9 cellular contexts compared by ENCODE assay signal in the genomic region with DNA sequence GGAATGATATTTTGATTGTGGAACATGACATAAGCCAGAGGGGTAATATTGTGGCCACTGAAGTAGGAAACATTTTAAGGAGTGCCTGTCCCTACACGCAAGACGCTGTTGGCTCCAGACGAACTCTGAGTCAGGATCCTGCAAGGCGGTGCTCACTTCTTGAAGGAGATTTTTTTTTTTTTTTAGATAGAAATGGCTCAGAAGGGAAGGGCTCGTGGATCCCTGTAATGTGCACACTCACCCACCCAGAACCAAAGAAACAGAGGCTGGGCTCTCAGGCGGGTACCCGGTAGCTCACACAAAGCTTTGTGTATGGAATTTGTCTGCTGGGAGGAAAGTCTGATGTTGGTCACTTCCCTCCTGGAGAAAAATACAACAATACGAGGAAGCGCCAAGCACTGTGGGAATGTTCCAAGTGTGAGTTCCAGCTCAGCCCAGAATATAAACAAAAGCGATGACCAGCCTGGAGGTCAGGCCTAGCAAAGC. TPM values are rescaled to one million over a fixed set of nuclear protein-coding genes. Genes with fewer than 3 reads are reported as not detected.
DNase-seq lines count a peak whose midpoint lies in the region; ATAC-seq and TF ChIP-seq lines count a peak whose summit lies in the region.
"Had no signal": no experiment of that assay in that cellular context is flagged by ENCODE, and none has a peak within 500 bp of the region (broad histone marks: within the 10 kb centered on the region; RNA-seq: fewer than 3 reads in every experiment).

No MANE protein-coding gene starts in this region.

- 80 to 83% methylated on average over 5 to 7 of the region's 10 CpGs for WGBS in mesodermal cell (ENCODE audit: insufficient coverage in 2 of 2), 2 experiments
- 60 to 66% methylated on average over 10 of the region's 10 CpGs for WGBS in tibial nerve, 2 donors

- H3K27ac Mint-ChIP-seq in progenitor cell of endocrine pancreas, result no peak overlapping the region

- H3K4me3 Mint-ChIP-seq in progenitor cell of endocrine pancreas (ENCODE audit: low read depth), result no peak overlapping the region

- H3K36me3 Mint-ChIP-seq in progenitor cell of endocrine pancreas (ENCODE audit: insufficient read depth), result peaks cover 4% of the 10 kb centered on the region

- no peaks in the 10 kb centered on the region for H3K9me3 ChIP-seq in mesodermal cell (ENCODE audit: control insufficient read depth, low read length)
- no peaks in the 10 kb centered on the region for H3K9me3 ChIP-seq in tibial nerve

- ATAC-seq in HG02759 (IDR thresholded peaks at IDR 0.05; ENCODE audit: unreplicated experiment) (no peak), HG03571 (IDR thresholded peaks at IDR 0.05; ENCODE audit: unreplicated experiment) (no peak)

- peak; percentile 98 for DNase-seq in RWPE1 (ENCODE audit: low spot score)
- peak; percentile 96 for DNase-seq in epithelial cell of esophagus (ENCODE audit: low read depth)
- peak in 1 of 2 donors; percentile 45 for DNase-seq in tibial nerve (ENCODE audit: low spot score in 2 of 2)
- no peak for DNase-seq in progenitor cell of endocrine pancreas (ENCODE audit: low spot score, unreplicated experiment)
- no peak for DNase-seq in activated naive CD4-positive, alpha-beta T cell treated with Interleukin-2 at 50 U/mL for 16 hours

- H3K36me3 ChIP-seq in mesodermal cell (ENCODE audit: control insufficient read depth, insufficient read depth, low read length) (peaks cover 8% of the 10 kb centered on the region), tibial nerve (peaks cover 0 to 4% (median 0%) of the 10 kb centered on the region in 3 donors)
- H3K36me3 ChIP-seq: cardiac muscle cell had no signal

- H3K4me3 ChIP-seq in epithelial cell of esophagus (ENCODE audit: low read length) (peak overlapping the region; percentile 11), mesodermal cell (ENCODE audit: extremely low read depth, insufficient read depth, low read length, poor library complexity, severe bottlenecking) (no peak overlapping the region), tibial nerve (no peak overlapping the region)
- H3K4me3 ChIP-seq: cardiac muscle cell had no signal

- no peaks in the 10 kb centered on the region for H3K27me3 ChIP-seq in tibial nerve
- H3K27me3 ChIP-seq: cardiac muscle cell had no signal

- no peak for TF ChIP-seq CTCF in RWPE1 (conservative IDR thresholded peaks at IDR 0.05; ENCODE audit: low read depth)
- no peak for TF ChIP-seq CTCF in epithelial cell of esophagus (IDR thresholded peaks at IDR 0.05; ENCODE audit: insufficient read depth, low read depth, low read length, missing control alignments)
- TF ChIP-seq CTCF in tibial nerve (IDR thresholded peaks at IDR 0.05), result no peak
- no peak for TF ChIP-seq CTCF in progenitor cell of endocrine pancreas (IDR thresholded peaks at IDR 0.05; ENCODE audit: unreplicated experiment)

- H3K4me1 Mint-ChIP-seq in progenitor cell of endocrine pancreas (ENCODE audit: low read depth), result peaks cover 23% of the 10 kb centered on the region

- TF ChIP-seq EP300 in tibial nerve (IDR thresholded peaks at IDR 0.05), result peak; percentile 19 to 56

- H3K9me3 Mint-ChIP-seq in progenitor cell of endocrine pancreas (ENCODE audit: low read depth), result no peaks in the 10 kb centered on the region

- no peaks in the 10 kb centered on the region for H3K27me3 Mint-ChIP-seq in progenitor cell of endocrine pancreas

- H3K4me1 ChIP-seq in mesodermal cell (ENCODE audit: control insufficient read depth, insufficient read depth, low read length, poor library complexity, severe bottlenecking), result peaks cover 46% of the 10 kb centered on the region
- H3K4me1 ChIP-seq in tibial nerve, result peaks cover 0 to 44% (median 15%) of the 10 kb centered on the region in 4 donors

- CTCF ChIA-PET in RWPE1 (lab: Yijun Ruan, JAX), result interaction anchor here (0.6 to 1.4 kb wide), 7 partner anchors 17 to 455 kb away, joined by 3 to 9 read pairs (median 3); no protein-coding TSS in a partner anchor

- peak overlapping the region; percentile 97 for H3K27ac ChIP-seq in RWPE1
- H3K27ac ChIP-seq in mesodermal cell (ENCODE audit: low read depth, low read length, severe bottlenecking), result peak overlapping the region; percentile 82
- peak overlapping the region; percentile 42 to 84 (median 60) for H3K27ac ChIP-seq in tibial nerve
- H3K27ac ChIP-seq: cardiac muscle cell had no signal

- POLR2A ChIA-PET in RWPE1 (lab: Yijun Ruan, JAX; ENCODE audit: low non-redundant PET), result interaction anchor here (0.7 to 1.0 kb wide), 3 partner anchors 13 to 584 kb away, joined by 4 to 6 read pairs (median 5); no protein-coding TSS in a partner anchor

- no peak for TF ChIP-seq POLR2A in tibial nerve (IDR thresholded peaks at IDR 0.05)

RNA-seq across cellular contexts. Expression of a gene that starts 25.7 kb away (rescaled TPM):
- polyA plus RNA-seq in mesodermal cell (2013, experiment 1 of 2), result 44.1 TPM
- polyA plus RNA-seq in mesodermal cell (2013, experiment 2 of 2), result 41.0 TPM
- total RNA-seq in tibial nerve (10 to 100 TPM; 32.0 to 57.3 (median 38.9) TPM), progenitor cell of endocrine pancreas (57.3 and 62.8 TPM in 2 replicates)

Comparison
In these comparisons a context has a peak if more than half of its experiments do, and no peak if none do; other contexts are left out.
1. DNase-seq: peak in RWPE1 (single experiment) and epithelial cell of esophagus (single experiment); none in progenitor cell of endocrine pancreas (single experiment) and activated naive CD4-positive, alpha-beta T cell treated with Interleukin-2 at 50 U/mL for 16 hours (single experiment).
2. Peak in every context shown above with its lines, with median percentiles within 50 percentile points of each other: H3K27ac ChIP-seq.